ENCODE assay signal across 19 cellular contexts in genomic region chr22:41906822-41907221, GRCh38. TPM values are rescaled to one million over a fixed set of nuclear protein-coding genes. Genes with fewer than 3 reads are reported as not detected.
DNase-seq lines count a peak whose midpoint lies in the region; ATAC-seq, FAIRE-seq and TF ChIP-seq lines count a peak whose summit lies in the region.
"Had no signal": no experiment of that assay in that cellular context is flagged by ENCODE, and none has a peak within 500 bp of the region (broad histone marks: within the 10 kb centered on the region; RNA-seq: fewer than 3 reads in every experiment).

No MANE protein-coding gene starts in this region.

- no peak for FAIRE-seq in GM12878 (lab: Jason Lieb, UNC)
- FAIRE-seq: A549 had no signal

- no peaks in the 10 kb centered on the region for H3K9me3 ChIP-seq in GM12878 (replicated peaks; ENCODE audit: control insufficient read depth, insufficient read depth, low read length)
- H3K9me3 ChIP-seq: A549, SK-N-SH had no signal

- no peak overlapping the region for H2AFZ ChIP-seq in GM12878 (ENCODE audit: control insufficient read depth, low read depth, low read length)

- RAD21 ChIA-PET in GM12878 (lab: Charles Lee; ENCODE audit: unreplicated experiment) = no interaction called here

- SMC1A ChIA-PET in GM12878 (lab: Charles Lee; ENCODE audit: uncharacterized antibody, unreplicated experiment) = interaction anchor here (2.5 kb wide), 1 partner anchor 33 kb away, joined by 15 read pairs; no protein-coding TSS in a partner anchor

- POLR2A ChIA-PET in GM12878 (lab: Charles Lee) = interaction anchor here (1.5 kb wide), 1 partner anchor 10 kb away, joined by 5 read pairs; no protein-coding TSS in a partner anchor

- H3K4me1 Mint-ChIP-seq in IgD-negative memory B cell = peaks cover 9 to 18% (median 18%) of the 10 kb centered on the region in 3 donors
- H3K4me1 Mint-ChIP-seq in stimulated activated naive B cell treated with anti-CD40 and anti-IgM and Interleukin-4, amounts not matched to agents 10 μg/mL and 1 μg/mL and 100 μg/mL, for 72 hours = peaks cover 40 to 60% of the 10 kb centered on the region in 2 donors

- H3K4me1 ChIP-seq in GM12878 (ENCODE audit: control insufficient read depth, insufficient read depth, low read length) = peaks cover 12% of the 10 kb centered on the region
- H3K4me1 ChIP-seq: A549 had no signal

- intact Hi-C loops in Right ventricle myocardium inferior (cut with DNase I) = no loop called here
- intact Hi-C loops in left cardiac atrium (cut with DNase I) = no loop called here
- intact Hi-C loops in GM12878 (cut with micrococcal nuclease; ENCODE audit: unreplicated experiment) = no loop called here
- intact Hi-C loops in posterior vena cava (cut with DNase I) = no loop called here

- H4K20me1 ChIP-seq in GM12878 (ENCODE audit: control insufficient read depth, insufficient read depth) = no peaks in the 10 kb centered on the region

- TF ChIP-seq POLR2A in GM12878 (IDR thresholded peaks at IDR 0.05; ENCODE audit: low read depth, low read length) = no peak

- H3K4me2 ChIP-seq in GM12878 (ENCODE audit: control insufficient read depth, insufficient read depth) = no peak overlapping the region
- H3K4me2 ChIP-seq: A549, SK-N-SH had no signal

- in situ Hi-C loops in GM12878 (cut with MboI) = no loop called here

- H3K4me3 Mint-ChIP-seq in IgD-negative memory B cell = peak overlapping the region in 2 of 4 donors; percentile 32 to 90
- no peak overlapping the region for H3K4me3 Mint-ChIP-seq in stimulated activated naive B cell treated with anti-CD40 and anti-IgM and Interleukin-4, amounts not matched to agents 10 μg/mL and 1 μg/mL and 100 μg/mL, for 72 hours
- H3K4me3 Mint-ChIP-seq: T-cell had no signal

- BruUV-seq in GM12878 (replicated peaks; lab: Mats Ljungman, UMichigan) = TSS peak; percentile 70

- DNase-seq in Right ventricle myocardium inferior (ENCODE audit: missing footprints) = peak; percentile 14
- DNase-seq in left cardiac atrium = no peak
- no peak for DNase-seq in GM12878 (ENCODE audit: low read depth, low spot score)
- DNase-seq in stimulated activated naive B cell treated with anti-CD40 and anti-IgM and Interleukin-4, amounts not matched to agents 10 μg/mL and 1 μg/mL and 100 μg/mL, for 72 hours = no peak
- DNase-seq in posterior vena cava (ENCODE audit: low spot score) = no peak
- DNase-seq in AG08396 (ENCODE audit: low spot score) = no peak
- DNase-seq: AML-193, DMS79, GOT3, NCI-H1436 treated with DMSO at 0.1 percent for 48 hours, NCI-H2081 treated with DMSO at 0.1 percent for 48 hours, NCI-H510A, NCI-H774, Right ventricle myocardium superior, SK-N-SH, T-cell had no signal

- TF ChIP-seq RAD21 in GM12878 (IDR thresholded peaks at IDR 0.05; ENCODE audit: insufficient read depth, low read depth, low read length) = no peak

- no peak overlapping the region for H3K9ac ChIP-seq in GM12878 (ENCODE audit: control insufficient read depth, insufficient read depth, low read length)
- H3K9ac ChIP-seq: SK-N-SH had no signal

- no peaks in the 10 kb centered on the region for H3K79me2 ChIP-seq in GM12878 (ENCODE audit: control insufficient read depth, insufficient read depth, low read length)

- H3K27ac ChIP-seq in GM12878 (ENCODE audit: control insufficient read depth, insufficient read depth) = no peak overlapping the region
- H3K27ac ChIP-seq: A549 had no signal

- CTCF ChIA-PET in GM12878 (lab: Yijun Ruan, JAX) = interaction anchor here (0.6 kb wide), 1 partner anchor 160 kb away, joined by 3 read pairs; no protein-coding TSS in a partner anchor

- H3K27ac Mint-ChIP-seq in IgD-negative memory B cell = peak overlapping the region; percentile 55 to 99 (median 87)
- H3K27ac Mint-ChIP-seq in stimulated activated naive B cell treated with anti-CD40 and anti-IgM and Interleukin-4, amounts not matched to agents 10 μg/mL and 1 μg/mL and 100 μg/mL, for 72 hours = peak overlapping the region; percentile 84

- TF ChIP-seq EP300 in GM12878 (IDR thresholded peaks at IDR 0.05; ENCODE audit: borderline replicate concordance in 1 of 2, control insufficient read depth in 1 of 2, low read depth in 2 of 2, low read length in 2 of 2) = no peak

- TF ChIP-seq CTCF in GM12878 (IDR thresholded peaks at IDR 0.05 in 2 of 3, conservative IDR thresholded peaks at IDR 0.05 in 1 of 3; ENCODE audit: control insufficient read depth in 2 of 3, extremely low read depth in 1 of 3, insufficient read depth in 1 of 3, low read depth in 3 of 3, low read length in 3 of 3) = no peak

- H3K36me3 ChIP-seq in GM12878 (ENCODE audit: control insufficient read depth in 2 of 2, insufficient read depth in 2 of 2, low read length in 1 of 2) = peaks cover 20 to 25% of the 10 kb centered on the region in 2 experiments; a peak in 3 of 4 replicates

- H3K27me3 Mint-ChIP-seq in IgD-negative memory B cell = peaks cover 6% of the 10 kb centered on the region
- H3K27me3 Mint-ChIP-seq in stimulated activated naive B cell treated with anti-CD40 and anti-IgM and Interleukin-4, amounts not matched to agents 10 μg/mL and 1 μg/mL and 100 μg/mL, for 72 hours = peaks cover 0 to under 1% of the 10 kb centered on the region in 2 donors

- WGBS in GM12878 (ENCODE audit: insufficient coverage, insufficient replicate concordance, low lambda C conversion rate, missing lambda C conversion rate) = 98% methylated on average over 5 of the region's 5 CpGs

- no peak overlapping the region for H3K4me3 ChIP-seq in GM12878
- H3K4me3 ChIP-seq: A549 had no signal

- ATAC-seq in Right ventricle myocardium inferior (no peak), left cardiac atrium (no peak), GM12878 (no peak), HG03571 (IDR thresholded peaks at IDR 0.05; ENCODE audit: unreplicated experiment) (no peak)
- no peak for ATAC-seq in stimulated activated naive B cell treated with anti-CD40 and anti-IgM and Interleukin-4, amounts not matched to agents 10 μg/mL and 1 μg/mL and 100 μg/mL, for 72 hours (replicated peaks)
- ATAC-seq: T-cell had no signal

- H3K36me3 Mint-ChIP-seq in IgD-negative memory B cell = peaks cover 6% of the 10 kb centered on the region
- H3K36me3 Mint-ChIP-seq in stimulated activated naive B cell treated with anti-CD40 and anti-IgM and Interleukin-4, amounts not matched to agents 10 μg/mL and 1 μg/mL and 100 μg/mL, for 72 hours = peaks cover 41 to 74% of the 10 kb centered on the region in 2 donors

- no peaks in the 10 kb centered on the region for H3K9me3 Mint-ChIP-seq in IgD-negative memory B cell
- H3K9me3 Mint-ChIP-seq in stimulated activated naive B cell treated with anti-CD40 and anti-IgM and Interleukin-4, amounts not matched to agents 10 μg/mL and 1 μg/mL and 100 μg/mL, for 72 hours = no peaks in the 10 kb centered on the region
- H3K9me3 Mint-ChIP-seq: T-cell had no signal

- peaks cover 4 to 6% of the 10 kb centered on the region in 2 experiments; a peak in 3 of 4 replicates for H3K27me3 ChIP-seq in GM12878 (replicated peaks in 1 of 2; ENCODE audit: control insufficient read depth in 2 of 2, insufficient read depth in 2 of 2, low read length in 1 of 2)

RNA-seq across cellular contexts. Expression of gene SHISA8, which starts 8.1 kb away (rescaled TPM):
- total RNA-seq in Right ventricle myocardium inferior = 6.8 TPM
- total RNA-seq in left cardiac atrium = 1 to 10 TPM; 1.1 to 3.3 TPM
- 1.7 TPM for polyA plus RNA-seq in IgD-negative memory B cell
- 10.3 and 11.3 TPM in 2 replicates for total RNA-seq in GM12878 (2013; cell fraction: nucleolus; rRNA removed)
- 3.6 and 6.8 TPM in 2 replicates for total RNA-seq in GM12878 (2014; rRNA removed)
- 0.22 and 0.28 TPM in 2 replicates for total RNA-seq in GM12878 (2014; rRNA removed; fragmentation: Illumina TruSeq; extraction: Trizol)
- 8.6 and 10.1 TPM in 2 replicates for total RNA-seq in GM12878 (2021)
- polyA plus RNA-seq in GM12878 (2011; ENCODE audit: low read depth) = 0.26 TPM
- 0.06 and 0.08 TPM in 2 replicates for polyA plus RNA-seq in GM12878 (2011; rRNA removed)
- 0.03 and 0.33 TPM in 2 replicates for polyA plus RNA-seq in GM12878 (2011; cell fraction: cytosol; rRNA removed)
- 2.4 and 3.6 TPM in 2 replicates for polyA plus RNA-seq in GM12878 (2011; cell fraction: nucleus; rRNA removed)
- polyA plus RNA-seq in GM12878 (2012) = 3.6 and 5.2 TPM in 2 replicates
- polyA plus RNA-seq in GM12878 (2014; fragmentation: Illumina TruSeq; extraction: Trizol) = 0.06 TPM in 1 of 2 replicates, not detected in the other
- under 1 TPM; 0.13 to 0.40 TPM for polyA plus RNA-seq in GM12878 (2014; fragmentation: Nextera tagmentation; extraction: Ambion mirVana)
- polyA plus RNA-seq in GM12878 (2014; rRNA removed) = 5.9 and 6.5 TPM in 2 replicates
- polyA plus RNA-seq in GM12878 (2016; fragmentation: Nextera tagmentation; extraction: Ambion mirVana) = under 1 TPM; 0.20 to 0.27 TPM
- polyA minus RNA-seq in GM12878 (2011; rRNA and poly(A)+ RNA removed) = not detected in 2 replicates
- polyA minus RNA-seq in GM12878 (2011; cell fraction: cytosol; rRNA and poly(A)+ RNA removed) = not detected in 2 replicates
- 0.29 TPM in 1 of 2 replicates, not detected in the other for polyA minus RNA-seq in GM12878 (2011; cell fraction: nucleus; rRNA and poly(A)+ RNA removed)
- total RNA-seq in posterior vena cava = not detected
- polyA plus RNA-seq: SK-N-SH had no signal

RNA-seq across cellular contexts. Expression of gene TNFRSF13C, which starts 19.8 kb away (rescaled TPM):
- total RNA-seq in Right ventricle myocardium inferior = 1.2 TPM
- under 1 TPM; 0.29 to 0.44 TPM for total RNA-seq in left cardiac atrium
- 80.6 TPM for polyA plus RNA-seq in IgD-negative memory B cell
- 79.9 and 82.3 TPM in 2 replicates for total RNA-seq in GM12878 (2013; cell fraction: nucleolus; rRNA removed)
- total RNA-seq in GM12878 (2014; rRNA removed) = 35.9 and 37.6 TPM in 2 replicates
- 22.3 and 23.2 TPM in 2 replicates for total RNA-seq in GM12878 (2014; rRNA removed; fragmentation: Illumina TruSeq; extraction: Trizol)
- total RNA-seq in GM12878 (2021) = 90.1 and 91.4 TPM in 2 replicates
- 30.0 TPM for polyA plus RNA-seq in GM12878 (2011; ENCODE audit: low read depth)
- 9.7 and 16.4 TPM in 2 replicates for polyA plus RNA-seq in GM12878 (2011; rRNA removed)
- 18.3 and 19.9 TPM in 2 replicates for polyA plus RNA-seq in GM12878 (2011; cell fraction: cytosol; rRNA removed)
- polyA plus RNA-seq in GM12878 (2011; cell fraction: nucleus; rRNA removed) = 43.6 and 44.2 TPM in 2 replicates
- 50.9 and 59.0 TPM in 2 replicates for polyA plus RNA-seq in GM12878 (2012)
- polyA plus RNA-seq in GM12878 (2014; fragmentation: Illumina TruSeq; extraction: Trizol) = 20.6 and 26.9 TPM in 2 replicates
- polyA plus RNA-seq in GM12878 (2014; fragmentation: Nextera tagmentation; extraction: Ambion mirVana) = 1 to 10 TPM; 6.9 to 9.6 TPM
- polyA plus RNA-seq in GM12878 (2014; rRNA removed) = 42.3 and 43.0 TPM in 2 replicates
- polyA plus RNA-seq in GM12878 (2016; fragmentation: Nextera tagmentation; extraction: Ambion mirVana) = 10 to 100 TPM; 26.6 to 30.4 TPM
- 24.8 and 41.5 TPM in 2 replicates for polyA minus RNA-seq in GM12878 (2011; rRNA and poly(A)+ RNA removed)
- polyA minus RNA-seq in GM12878 (2011; cell fraction: cytosol; rRNA and poly(A)+ RNA removed) = 20.1 and 23.4 TPM in 2 replicates
- 12.0 and 20.7 TPM in 2 replicates for polyA minus RNA-seq in GM12878 (2011; cell fraction: nucleus; rRNA and poly(A)+ RNA removed)
- total RNA-seq in posterior vena cava = under 1 TPM; 0.28 to 0.33 TPM

RNA-seq across cellular contexts. Expression of gene CENPM, which starts 40.1 kb away (rescaled TPM):
- total RNA-seq in Right ventricle myocardium inferior (1.5 TPM), left cardiac atrium (1 to 10 TPM in 1 of 2 donors, under 1 TPM in 1; 0.79 to 2.0 TPM), GM12878 (2014; rRNA removed) (145 and 158 TPM in 2 replicates), GM12878 (2014; rRNA removed; fragmentation: Illumina TruSeq; extraction: Trizol) (45.3 and 53.0 TPM in 2 replicates), GM12878 (2021) (81.6 and 84.4 TPM in 2 replicates), posterior vena cava (not detected)
- polyA plus RNA-seq in IgD-negative memory B cell (28.7 TPM), GM12878 (2011; rRNA removed) (26.6 and 67.9 TPM in 2 replicates), GM12878 (2014; fragmentation: Illumina TruSeq; extraction: Trizol) (9.8 and 38.9 TPM in 2 replicates), GM12878 (2014; fragmentation: Nextera tagmentation; extraction: Ambion mirVana) (10 to 100 TPM; 36.7 to 62.3 TPM), GM12878 (2014; rRNA removed) (126 and 148 TPM in 2 replicates), GM12878 (2016; fragmentation: Nextera tagmentation; extraction: Ambion mirVana) (100 to 1,000 TPM; 177 to 212 TPM)
- 125 and 139 TPM in 2 replicates for total RNA-seq in GM12878 (2013; cell fraction: nucleolus; rRNA removed)
- polyA plus RNA-seq in GM12878 (2011; ENCODE audit: low read depth) = 21.9 TPM
- 113 and 161 TPM in 2 replicates for polyA plus RNA-seq in GM12878 (2011; cell fraction: cytosol; rRNA removed)
- polyA plus RNA-seq in GM12878 (2011; cell fraction: nucleus; rRNA removed) = 245 and 256 TPM in 2 replicates
- 42.1 and 48.8 TPM in 2 replicates for polyA plus RNA-seq in GM12878 (2012)
- polyA minus RNA-seq in GM12878 (2011; rRNA and poly(A)+ RNA removed) = 70.4 and 125 TPM in 2 replicates
- polyA minus RNA-seq in GM12878 (2011; cell fraction: cytosol; rRNA and poly(A)+ RNA removed) = 28.6 and 42.6 TPM in 2 replicates
- 82.8 and 123 TPM in 2 replicates for polyA minus RNA-seq in GM12878 (2011; cell fraction: nucleus; rRNA and poly(A)+ RNA removed)

Comparison
In these comparisons a context has a peak if more than half of its experiments do, and no peak if none do; other contexts are left out.
1. RNA of gene TNFRSF13C, which starts 19.8 kb away (total RNA-seq): 22.3 to 91.4 TPM in GM12878; 1.2 TPM in Right ventricle myocardium inferior (single experiment), 0.29 to 0.44 TPM in left cardiac atrium and 0.28 to 0.33 TPM in posterior vena cava; every median in the first group is over 10 times any median in the second.
2. RNA of gene CENPM, which starts 40.1 kb away (total RNA-seq): 45.3 to 158 TPM in GM12878; 0.79 to 2.0 TPM in left cardiac atrium, 1.5 TPM in Right ventricle myocardium inferior (single experiment) and not detected in posterior vena cava; every median in the first group is over 10 times any median in the second.